Comparison of ENCODE assay signal across 15 cellular contexts in the genomic region with DNA sequence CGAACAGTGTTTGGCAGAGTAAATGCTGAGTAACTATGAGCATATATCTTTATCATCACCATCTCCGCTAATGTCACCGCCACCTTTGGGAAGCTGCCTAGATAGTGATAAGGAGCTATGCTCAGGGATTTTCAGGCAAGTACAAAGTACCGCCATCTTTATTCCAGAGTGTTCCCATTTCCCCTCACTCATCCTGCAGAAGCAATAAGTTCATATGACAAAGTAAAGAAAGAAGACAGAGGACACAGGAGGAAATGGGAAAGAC.
DNase-seq lines count a peak whose midpoint lies in the region; ATAC-seq and TF ChIP-seq lines count a peak whose summit lies in the region.
"Had no signal": no experiment of that assay in that cellular context is flagged by ENCODE, and none has a peak within 500 bp of the region (broad histone marks: within the 10 kb centered on the region; RNA-seq: fewer than 3 reads in every experiment).

No MANE protein-coding gene starts in this region.

- no peak overlapping the region for H4K8ac ChIP-seq in mesenchymal stem cell (ENCODE audit: low read length)

- H4K91ac ChIP-seq in mesenchymal stem cell (ENCODE audit: low read length): no peak overlapping the region

- peak overlapping the region; percentile 71 to 85 for H3K27ac ChIP-seq in breast epithelium
- H3K27ac ChIP-seq in mammary epithelial cell (ENCODE audit: insufficient read depth, low read depth, low read length): no peak overlapping the region
- H3K27ac ChIP-seq in mesenchymal stem cell (ENCODE audit: low read length, poor library complexity, severe bottlenecking): no peak overlapping the region
- H3K27ac ChIP-seq in vagina: peak overlapping the region; percentile 63
- H3K27ac ChIP-seq in right lobe of liver: no peak overlapping the region
- H3K27ac ChIP-seq: BLaER1 had no signal

- H3K4me2 ChIP-seq in mammary epithelial cell (ENCODE audit: insufficient read depth, low read depth, low read length) (no peak overlapping the region), mesenchymal stem cell (ENCODE audit: low read length, poor library complexity, severe bottlenecking) (no peak overlapping the region)
- H3K4me2 ChIP-seq: BLaER1, GM23338 had no signal

- H3K9me3 Mint-ChIP-seq in progenitor cell of endocrine pancreas (ENCODE audit: low read depth): peaks cover 3% of the 10 kb centered on the region

- H4K20me1 ChIP-seq in mammary epithelial cell (ENCODE audit: insufficient read depth, low read length): no peaks in the 10 kb centered on the region
- H4K20me1 ChIP-seq: BLaER1 had no signal

- BruUV-seq in mammary epithelial cell (replicated peaks; lab: Mats Ljungman, UMichigan): no TSS peak

- H3K4ac ChIP-seq in mesenchymal stem cell (ENCODE audit: low read depth in 1 of 2, low read length in 2 of 2): no peak overlapping the region

- no peak overlapping the region for H2BK12ac ChIP-seq in mesenchymal stem cell (ENCODE audit: low read length in 2 of 2)

- no peak overlapping the region for H2BK5ac ChIP-seq in mesenchymal stem cell (ENCODE audit: low read depth, low read length, poor library complexity, severe bottlenecking)

- no peak overlapping the region for H2AK5ac ChIP-seq in mesenchymal stem cell (ENCODE audit: low read length, severe bottlenecking)

- H3K36me3 Mint-ChIP-seq in progenitor cell of endocrine pancreas (ENCODE audit: insufficient read depth): peaks cover 3% of the 10 kb centered on the region

- no peak for TF ChIP-seq CTCF in breast epithelium (IDR thresholded peaks at IDR 0.05)
- TF ChIP-seq CTCF in mammary epithelial cell (conservative IDR thresholded peaks at IDR 0.05 in 1 of 2, IDR thresholded peaks at IDR 0.05 in 1 of 2; ENCODE audit: extremely low read depth in 1 of 2, insufficient read depth in 1 of 2, low read depth in 1 of 2, low read length in 2 of 2): no peak
- TF ChIP-seq CTCF in progenitor cell of endocrine pancreas (IDR thresholded peaks at IDR 0.05; ENCODE audit: unreplicated experiment): no peak
- no peak for TF ChIP-seq CTCF in vagina (IDR thresholded peaks at IDR 0.05)
- TF ChIP-seq CTCF in right lobe of liver (IDR thresholded peaks at IDR 0.05): no peak

- H2BK15ac ChIP-seq in mesenchymal stem cell (ENCODE audit: low read depth, poor library complexity, severe bottlenecking): no peak overlapping the region

- H3K23ac ChIP-seq in mesenchymal stem cell (ENCODE audit: low read length in 2 of 2): no peak overlapping the region

- peak overlapping the region; percentile 39 for H3K27ac Mint-ChIP-seq in progenitor cell of endocrine pancreas
- H3K27ac Mint-ChIP-seq: GM23338 had no signal

- H3K36me3 ChIP-seq in breast epithelium (no peaks in the 10 kb centered on the region), mammary epithelial cell (ENCODE audit: insufficient read depth, low read length) (no peaks in the 10 kb centered on the region), mesenchymal stem cell (ENCODE audit: control insufficient read depth in 1 of 2, insufficient read depth in 2 of 2, low read depth in 1 of 2, low read length in 2 of 2) (peaks cover 0 to 83% of the 10 kb centered on the region in 2 experiments), vagina (no peaks in the 10 kb centered on the region), right lobe of liver (no peaks in the 10 kb centered on the region)

- no peaks in the 10 kb centered on the region for H3K79me2 ChIP-seq in mammary epithelial cell (ENCODE audit: insufficient read depth, low read length)

- peaks cover 20% of the 10 kb centered on the region for H3K79me1 ChIP-seq in mesenchymal stem cell (replicated peaks; ENCODE audit: low read length, poor library complexity, severe bottlenecking)

- no peak for ATAC-seq in HG03378 (IDR thresholded peaks at IDR 0.05; ENCODE audit: unreplicated experiment)
- ATAC-seq in right lobe of liver: no peak
- ATAC-seq: GM23338 had no signal

- H3K9ac ChIP-seq in mammary epithelial cell (ENCODE audit: insufficient read depth, low read length) (no peak overlapping the region), mesenchymal stem cell (ENCODE audit: low read length) (peak overlapping the region; percentile 76)
- H3K9ac ChIP-seq: BLaER1 had no signal

- H2AFZ ChIP-seq in mammary epithelial cell (ENCODE audit: low read depth, low read length) (no peak overlapping the region), mesenchymal stem cell (ENCODE audit: low read depth, low read length) (no peak overlapping the region)
- H2AFZ ChIP-seq: GM23338 had no signal

- H3K4me1 ChIP-seq in breast epithelium: peaks cover 17 to 20% of the 10 kb centered on the region in 2 donors
- H3K4me1 ChIP-seq in mammary epithelial cell (ENCODE audit: insufficient read depth, low read length): no peaks in the 10 kb centered on the region
- H3K4me1 ChIP-seq in mesenchymal stem cell (ENCODE audit: control insufficient read depth, insufficient read depth, low read depth, low read length): peaks cover 4% of the 10 kb centered on the region
- H3K4me1 ChIP-seq in vagina: peaks cover 75% of the 10 kb centered on the region
- peaks cover 0 to 4% (median 0%) of the 10 kb centered on the region in 4 donors for H3K4me1 ChIP-seq in right lobe of liver

- WGBS in mammary epithelial cell (ENCODE audit: low coverage, missing lambda C conversion rate): 98% methylated on average over 4 of the region's 4 CpGs
- no CpG with 5 or more reads among the region's 4 CpGs for WGBS in mesenchymal stem cell
- 97% methylated on average over 3 of the region's 4 CpGs for WGBS in right lobe of liver (ENCODE audit: insufficient coverage, low coverage, low lambda C conversion rate, missing lambda C conversion rate)

- H3K4me1 Mint-ChIP-seq in progenitor cell of endocrine pancreas (ENCODE audit: low read depth): peaks cover 1% of the 10 kb centered on the region

- H3K27me3 ChIP-seq in breast epithelium (no peaks in the 10 kb centered on the region), mammary epithelial cell (ENCODE audit: insufficient read depth, low read length) (peaks cover 50% of the 10 kb centered on the region), mesenchymal stem cell (ENCODE audit: control insufficient read depth in 1 of 2, insufficient read depth in 1 of 2, low read length in 2 of 2) (no peaks in the 10 kb centered on the region), vagina (no peaks in the 10 kb centered on the region), right lobe of liver (no peaks in the 10 kb centered on the region)
- H3K27me3 ChIP-seq: BLaER1 had no signal

- H3K4me3 ChIP-seq in breast epithelium (no peak overlapping the region), mammary epithelial cell (replicated peaks in 1 of 3; ENCODE audit: insufficient read depth in 1 of 3, low read depth in 2 of 3, low read length in 3 of 3) (no peak overlapping the region), mesenchymal stem cell (ENCODE audit: insufficient read depth in 1 of 2, low read depth in 1 of 2, low read length in 2 of 2) (no peak overlapping the region), vagina (no peak overlapping the region), right lobe of liver (no peak overlapping the region)
- H3K4me3 ChIP-seq: BLaER1, GM23338 had no signal

- intact Hi-C loops in breast epithelium (cut with DNase I; ENCODE audit: low total_unique reads): no loop called here
- intact Hi-C loops in mammary epithelial cell (cut with micrococcal nuclease): loop anchor here (5.0 kb wide), 1 partner anchor 264 kb away; no protein-coding TSS in a partner anchor
- intact Hi-C loops in vagina (cut with DNase I): no loop called here
- intact Hi-C loops in right lobe of liver (cut with DNase I): no loop called here

- DNase-seq in breast epithelium (ENCODE audit: low spot score in 2 of 2) (no peak), mammary epithelial cell (no peak), mesenchymal stem cell (no peak), progenitor cell of endocrine pancreas (ENCODE audit: low spot score, unreplicated experiment) (no peak), vagina (ENCODE audit: extremely low spot score in 2 of 2) (no peak), NCI-H1694 (lab: John Stamatoyannopoulos, UW) (no peak), right lobe of liver (no peak)
- DNase-seq: 8988T, GF-D8, NCI-H1092, NCI-H524 treated with DMSO at 0.1 percent for 48 hours, SHP77 had no signal

- no peak overlapping the region for H3K4me3 Mint-ChIP-seq in progenitor cell of endocrine pancreas (ENCODE audit: low read depth)
- H3K4me3 Mint-ChIP-seq: GM23338 had no signal

- H3K9me3 ChIP-seq in breast epithelium (no peaks in the 10 kb centered on the region), mammary epithelial cell (replicated peaks; ENCODE audit: insufficient read depth, low read length) (no peaks in the 10 kb centered on the region), mesenchymal stem cell (ENCODE audit: control insufficient read depth, low read length) (no peaks in the 10 kb centered on the region), vagina (no peaks in the 10 kb centered on the region), right lobe of liver (no peaks in the 10 kb centered on the region)

- in situ Hi-C loops in mammary epithelial cell (cut with MboI; ENCODE audit: low sequenced_read_pairs in 2 of 2): no loop called here

- H3K18ac ChIP-seq in mesenchymal stem cell (ENCODE audit: low read depth in 1 of 2, low read length in 2 of 2): no peak overlapping the region

- CTCF ChIA-PET in mammary epithelial cell (lab: Charles Lee; ENCODE audit: low non-redundant PET): no interaction called here

- no peak overlapping the region for H2BK120ac ChIP-seq in mesenchymal stem cell (ENCODE audit: low read depth, low read length)

- no peaks in the 10 kb centered on the region for H3K27me3 Mint-ChIP-seq in progenitor cell of endocrine pancreas

- TF ChIP-seq POLR2A in breast epithelium (IDR thresholded peaks at IDR 0.05): no peak
- TF ChIP-seq POLR2A in vagina (IDR thresholded peaks at IDR 0.05): no peak
- no peak for TF ChIP-seq POLR2A in right lobe of liver (IDR thresholded peaks at IDR 0.05)

- dilution Hi-C loops in mammary epithelial cell (cut with HindIII; ENCODE audit: low sequenced_read_pairs): no loop called here

- no peak overlapping the region for H3K14ac ChIP-seq in mesenchymal stem cell (ENCODE audit: low read length in 2 of 2)

Comparison
In these comparisons a context has a peak if more than half of its experiments do, and no peak if none do; other contexts are left out.
1. H3K27ac ChIP-seq: peak in breast epithelium (2 of 2) and vagina (single experiment); none in mammary epithelial cell (single experiment), mesenchymal stem cell (single experiment) and right lobe of liver (0 of 3).